In the genomic region with DNA sequence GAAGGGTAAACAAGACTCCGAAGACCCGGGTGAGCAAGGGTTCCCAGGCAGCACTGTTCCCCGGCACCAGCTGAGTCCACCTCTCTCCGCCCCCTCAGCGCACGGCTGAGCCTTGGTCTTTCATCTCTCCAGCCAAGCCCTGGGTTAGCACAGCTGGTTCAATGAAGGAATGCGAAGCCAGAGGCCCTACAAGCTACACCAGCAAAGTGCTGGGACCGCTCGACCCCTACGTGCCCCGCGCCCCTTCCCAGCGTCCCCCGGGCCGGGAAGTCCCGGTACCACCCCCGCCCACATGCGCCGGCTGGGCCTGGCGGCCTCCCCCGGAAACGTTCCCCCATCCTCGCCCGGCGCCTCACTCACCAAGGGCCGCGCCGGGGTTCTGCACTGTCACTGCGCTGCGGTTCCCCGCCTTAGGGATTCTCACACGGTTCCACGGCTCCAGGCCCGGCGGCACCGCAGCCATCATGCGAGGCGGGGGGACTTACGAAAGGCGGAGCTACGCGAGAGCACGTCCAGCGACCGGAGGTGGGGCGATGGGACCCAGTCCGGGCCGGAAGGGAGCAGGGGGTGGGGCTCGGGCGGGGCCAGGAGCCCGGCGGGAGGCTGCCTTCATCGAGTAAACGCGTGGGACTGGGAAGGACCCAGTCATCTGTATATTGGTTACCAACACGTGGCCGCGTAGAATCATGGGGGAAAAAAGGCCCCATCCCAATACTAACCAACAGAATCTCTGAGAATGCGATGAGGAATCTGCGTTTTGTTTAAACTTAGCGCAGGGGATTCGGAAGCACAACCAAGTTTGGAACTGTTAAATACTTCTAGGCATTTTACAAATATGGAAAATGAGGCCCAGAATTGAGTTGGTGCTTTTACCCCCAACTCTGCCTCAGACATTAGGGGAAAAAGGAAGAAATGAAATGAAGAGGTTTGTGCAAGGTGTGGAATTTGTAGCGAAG, we compare ENCODE assay signal across 1 cellular context.
TF ChIP-seq lines count a peak whose summit lies in the region.

No MANE protein-coding gene starts in this region.

TF ChIP-seq in HepG2, 621 proteins besides CTCF, POLR2A, EP300 and RAD21 (continued from another document and continues in another):
- TF ChIP-seq, protein P1, sequence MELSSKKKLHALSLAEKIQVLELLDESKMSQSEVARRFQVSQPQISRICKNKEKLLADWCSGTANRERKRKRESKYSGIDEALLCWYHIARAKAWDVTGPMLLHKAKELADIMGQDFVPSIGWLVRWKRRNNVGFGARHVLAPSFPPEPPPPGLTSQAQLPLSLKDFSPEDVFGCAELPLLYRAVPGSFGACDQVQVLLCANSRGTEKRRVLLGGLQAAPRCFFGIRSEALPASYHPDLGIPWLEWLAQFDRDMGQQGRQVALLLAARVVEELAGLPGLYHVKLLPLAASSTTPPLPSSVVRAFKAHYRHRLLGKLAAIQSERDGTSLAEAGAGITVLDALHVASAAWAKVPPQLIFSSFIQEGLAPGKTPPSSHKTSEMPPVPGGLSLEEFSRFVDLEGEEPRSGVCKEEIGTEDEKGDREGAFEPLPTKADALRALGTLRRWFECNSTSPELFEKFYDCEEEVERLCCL (CRISPR knock-in tag; IDR thresholded peaks at IDR 0.05; ENCODE audit: borderline replicate concordance): peak; percentile 90
- TF ChIP-seq YEATS2 (CRISPR knock-in tag; IDR thresholded peaks at IDR 0.05; ENCODE audit: borderline replicate concordance) (peak; percentile 91), IRF2 (CRISPR knock-in tag; IDR thresholded peaks at IDR 0.05) (0 out of 2 replicates have a peak, but pooled peaks have one; percentile 64), MAF1 (CRISPR knock-in tag; IDR thresholded peaks at IDR 0.05; ENCODE audit: borderline replicate concordance) (peak; percentile 77; the same call in 1 of the 2 replicates), BRD4 (CRISPR knock-in tag; IDR thresholded peaks at IDR 0.05) (0 out of 2 replicates have a peak, but pooled peaks have one; percentile 28), PHF8 (CRISPR knock-in tag; IDR thresholded peaks at IDR 0.05) (peak; percentile 97), ZNF354B (CRISPR knock-in tag; IDR thresholded peaks at IDR 0.05) (peak; percentile 45; the same call in 1 of the 2 replicates), TCF12 (IDR thresholded peaks at IDR 0.05) (no peak), TCF12 (CRISPR knock-in tag; IDR thresholded peaks at IDR 0.05) (0 out of 2 replicates have a peak, but pooled peaks have one; percentile 45), CAMTA2 (CRISPR knock-in tag; IDR thresholded peaks at IDR 0.05; ENCODE audit: borderline replicate concordance) (0 out of 2 replicates have a peak, but pooled peaks have one; percentile 65), ZNF33B (CRISPR knock-in tag; IDR thresholded peaks at IDR 0.05) (peak; percentile 74; the same call in 1 of the 2 replicates), SOX13 (IDR thresholded peaks at IDR 0.05) (no peak), SOX13 (CRISPR knock-in tag; conservative IDR thresholded peaks at IDR 0.05 in 1 of 2, IDR thresholded peaks at IDR 0.05 in 1 of 2) (0 out of 4 replicates have a peak, but pooled peaks of 1 of the 2 experiments have one; percentile 34), RBFOX2 (IDR thresholded peaks at IDR 0.05; ENCODE audit: low read depth, low read length) (peak; percentile 97), NR2C2 (CRISPR knock-in tag; IDR thresholded peaks at IDR 0.05; ENCODE audit: borderline replicate concordance) (peak; percentile 97), NONO (IDR thresholded peaks at IDR 0.05) (no peak), NONO (CRISPR knock-in tag; conservative IDR thresholded peaks at IDR 0.05) (peak; percentile 97), MLLT10 (CRISPR knock-in tag; IDR thresholded peaks at IDR 0.05) (no peak), ZNF543 (CRISPR knock-in tag; IDR thresholded peaks at IDR 0.05) (peak; percentile 83), GATA4 (IDR thresholded peaks at IDR 0.05; ENCODE audit: borderline replicate concordance, low read depth) (peak; percentile 33; the same call in 1 of the 2 replicates), HCFC1 (IDR thresholded peaks at IDR 0.05; ENCODE audit: low read depth, low read length) (no peak), ETV6 (CRISPR knock-in tag; conservative IDR thresholded peaks at IDR 0.05) (0 out of 2 replicates have a peak, but pooled peaks have one; percentile 45), TBX2 (CRISPR knock-in tag; IDR thresholded peaks at IDR 0.05; ENCODE audit: borderline replicate concordance) (peak; percentile 88), ZNF274 (CRISPR knock-in tag; IDR thresholded peaks at IDR 0.05) (peak; percentile 88), HOXA7 (CRISPR knock-in tag; IDR thresholded peaks at IDR 0.05) (peak; percentile 88; the same call in 1 of the 2 replicates), ZNF556 (CRISPR knock-in tag; IDR thresholded peaks at IDR 0.05; ENCODE audit: borderline replicate concordance) (peak; percentile 93), NR2F1 (CRISPR knock-in tag; IDR thresholded peaks at IDR 0.05) (peak in 1 of 2 experiments; percentile 29; a peak in 1 of 4 replicates), EZH2 (conservative IDR thresholded peaks at IDR 0.05; ENCODE audit: low read depth, low read length) (no peak), ZNF468 (CRISPR knock-in tag; IDR thresholded peaks at IDR 0.05) (no peak), ERF (CRISPR knock-in tag; IDR thresholded peaks at IDR 0.05) (peak; percentile 18; the same call in 1 of the 2 replicates)
- TF ChIP-seq, protein P2, sequence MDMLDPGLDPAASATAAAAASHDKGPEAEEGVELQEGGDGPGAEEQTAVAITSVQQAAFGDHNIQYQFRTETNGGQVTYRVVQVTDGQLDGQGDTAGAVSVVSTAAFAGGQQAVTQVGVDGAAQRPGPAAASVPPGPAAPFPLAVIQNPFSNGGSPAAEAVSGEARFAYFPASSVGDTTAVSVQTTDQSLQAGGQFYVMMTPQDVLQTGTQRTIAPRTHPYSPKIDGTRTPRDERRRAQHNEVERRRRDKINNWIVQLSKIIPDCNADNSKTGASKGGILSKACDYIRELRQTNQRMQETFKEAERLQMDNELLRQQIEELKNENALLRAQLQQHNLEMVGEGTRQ (IDR thresholded peaks at IDR 0.05; ENCODE audit: low read depth, low read length): no peak
- TF ChIP-seq, protein P2 (CRISPR knock-in tag; IDR thresholded peaks at IDR 0.05; ENCODE audit: borderline replicate concordance): 0 out of 2 replicates have a peak, but pooled peaks have one; percentile 6
- TF ChIP-seq, protein P3, sequence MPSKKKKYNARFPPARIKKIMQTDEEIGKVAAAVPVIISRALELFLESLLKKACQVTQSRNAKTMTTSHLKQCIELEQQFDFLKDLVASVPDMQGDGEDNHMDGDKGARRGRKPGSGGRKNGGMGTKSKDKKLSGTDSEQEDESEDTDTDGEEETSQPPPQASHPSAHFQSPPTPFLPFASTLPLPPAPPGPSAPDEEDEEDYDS (CRISPR knock-in tag; IDR thresholded peaks at IDR 0.05): peak; percentile 71
- TF ChIP-seq, protein P4, sequence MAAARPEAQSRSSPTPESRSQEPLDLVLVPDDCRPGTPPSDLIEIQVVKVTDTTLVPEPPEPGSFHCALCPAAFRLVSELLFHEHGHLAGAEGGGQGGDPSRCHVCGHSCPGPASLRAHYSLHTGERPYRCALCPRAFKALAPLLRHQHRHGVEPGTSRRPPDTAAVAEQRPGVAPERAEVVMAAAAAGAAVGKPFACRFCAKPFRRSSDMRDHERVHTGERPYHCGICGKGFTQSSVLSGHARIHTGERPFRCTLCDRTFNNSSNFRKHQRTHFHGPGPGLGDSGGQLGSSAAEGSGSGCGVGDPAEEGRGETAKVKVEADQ (CRISPR knock-in tag; IDR thresholded peaks at IDR 0.05; ENCODE audit: borderline replicate concordance): peak; percentile 68; the same call in 1 of the 2 replicates
- TF ChIP-seq, protein P5, sequence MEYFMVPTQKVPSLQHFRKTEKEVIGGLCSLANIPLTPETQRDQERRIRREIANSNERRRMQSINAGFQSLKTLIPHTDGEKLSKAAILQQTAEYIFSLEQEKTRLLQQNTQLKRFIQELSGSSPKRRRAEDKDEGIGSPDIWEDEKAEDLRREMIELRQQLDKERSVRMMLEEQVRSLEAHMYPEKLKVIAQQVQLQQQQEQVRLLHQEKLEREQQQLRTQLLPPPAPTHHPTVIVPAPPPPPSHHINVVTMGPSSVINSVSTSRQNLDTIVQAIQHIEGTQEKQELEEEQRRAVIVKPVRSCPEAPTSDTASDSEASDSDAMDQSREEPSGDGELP (IDR thresholded peaks at IDR 0.05; ENCODE audit: borderline replicate concordance, low read depth): peak; percentile 89; the same call in 1 of the 2 replicates
- TF ChIP-seq, protein P6, sequence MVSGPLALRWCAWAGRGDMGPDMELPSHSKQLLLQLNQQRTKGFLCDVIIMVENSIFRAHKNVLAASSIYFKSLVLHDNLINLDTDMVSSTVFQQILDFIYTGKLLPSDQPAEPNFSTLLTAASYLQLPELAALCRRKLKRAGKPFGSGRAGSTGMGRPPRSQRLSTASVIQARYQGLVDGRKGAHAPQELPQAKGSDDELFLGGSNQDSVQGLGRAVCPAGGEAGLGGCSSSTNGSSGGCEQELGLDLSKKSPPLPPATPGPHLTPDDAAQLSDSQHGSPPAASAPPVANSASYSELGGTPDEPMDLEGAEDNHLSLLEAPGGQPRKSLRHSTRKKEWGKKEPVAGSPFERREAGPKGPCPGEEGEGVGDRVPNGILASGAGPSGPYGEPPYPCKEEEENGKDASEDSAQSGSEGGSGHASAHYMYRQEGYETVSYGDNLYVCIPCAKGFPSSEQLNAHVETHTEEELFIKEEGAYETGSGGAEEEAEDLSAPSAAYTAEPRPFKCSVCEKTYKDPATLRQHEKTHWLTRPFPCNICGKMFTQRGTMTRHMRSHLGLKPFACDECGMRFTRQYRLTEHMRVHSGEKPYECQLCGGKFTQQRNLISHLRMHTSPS (CRISPR knock-in tag; IDR thresholded peaks at IDR 0.05; ENCODE audit: low read depth): no peak
- TF ChIP-seq, protein P7, sequence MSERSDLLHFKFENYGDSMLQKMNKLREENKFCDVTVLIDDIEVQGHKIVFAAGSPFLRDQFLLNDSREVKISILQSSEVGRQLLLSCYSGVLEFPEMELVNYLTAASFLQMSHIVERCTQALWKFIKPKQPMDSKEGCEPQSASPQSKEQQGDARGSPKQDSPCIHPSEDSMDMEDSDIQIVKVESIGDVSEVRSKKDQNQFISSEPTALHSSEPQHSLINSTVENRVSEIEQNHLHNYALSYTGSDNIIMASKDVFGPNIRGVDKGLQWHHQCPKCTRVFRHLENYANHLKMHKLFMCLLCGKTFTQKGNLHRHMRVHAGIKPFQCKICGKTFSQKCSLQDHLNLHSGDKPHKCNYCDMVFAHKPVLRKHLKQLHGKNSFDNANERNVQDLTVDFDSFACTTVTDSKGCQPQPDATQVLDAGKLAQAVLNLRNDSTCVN (CRISPR knock-in tag; IDR thresholded peaks at IDR 0.05; ENCODE audit: borderline replicate concordance): peak; percentile 65
- TF ChIP-seq, protein P8, sequence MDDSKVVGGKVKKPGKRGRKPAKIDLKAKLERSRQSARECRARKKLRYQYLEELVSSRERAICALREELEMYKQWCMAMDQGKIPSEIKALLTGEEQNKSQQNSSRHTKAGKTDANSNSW (CRISPR knock-in tag; IDR thresholded peaks at IDR 0.05; ENCODE audit: borderline replicate concordance): 0 out of 2 replicates have a peak, but pooled peaks have one; percentile 56
- TF ChIP-seq, protein P9, sequence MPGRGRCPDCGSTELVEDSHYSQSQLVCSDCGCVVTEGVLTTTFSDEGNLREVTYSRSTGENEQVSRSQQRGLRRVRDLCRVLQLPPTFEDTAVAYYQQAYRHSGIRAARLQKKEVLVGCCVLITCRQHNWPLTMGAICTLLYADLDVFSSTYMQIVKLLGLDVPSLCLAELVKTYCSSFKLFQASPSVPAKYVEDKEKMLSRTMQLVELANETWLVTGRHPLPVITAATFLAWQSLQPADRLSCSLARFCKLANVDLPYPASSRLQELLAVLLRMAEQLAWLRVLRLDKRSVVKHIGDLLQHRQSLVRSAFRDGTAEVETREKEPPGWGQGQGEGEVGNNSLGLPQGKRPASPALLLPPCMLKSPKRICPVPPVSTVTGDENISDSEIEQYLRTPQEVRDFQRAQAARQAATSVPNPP (CRISPR knock-in tag; IDR thresholded peaks at IDR 0.05): 0 out of 2 replicates have a peak, but pooled peaks have one; percentile 57
- TF ChIP-seq, protein P10, sequence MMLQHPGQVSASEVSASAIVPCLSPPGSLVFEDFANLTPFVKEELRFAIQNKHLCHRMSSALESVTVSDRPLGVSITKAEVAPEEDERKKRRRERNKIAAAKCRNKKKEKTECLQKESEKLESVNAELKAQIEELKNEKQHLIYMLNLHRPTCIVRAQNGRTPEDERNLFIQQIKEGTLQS (CRISPR knock-in tag; IDR thresholded peaks at IDR 0.05): no peak
- TF ChIP-seq, protein P11, sequence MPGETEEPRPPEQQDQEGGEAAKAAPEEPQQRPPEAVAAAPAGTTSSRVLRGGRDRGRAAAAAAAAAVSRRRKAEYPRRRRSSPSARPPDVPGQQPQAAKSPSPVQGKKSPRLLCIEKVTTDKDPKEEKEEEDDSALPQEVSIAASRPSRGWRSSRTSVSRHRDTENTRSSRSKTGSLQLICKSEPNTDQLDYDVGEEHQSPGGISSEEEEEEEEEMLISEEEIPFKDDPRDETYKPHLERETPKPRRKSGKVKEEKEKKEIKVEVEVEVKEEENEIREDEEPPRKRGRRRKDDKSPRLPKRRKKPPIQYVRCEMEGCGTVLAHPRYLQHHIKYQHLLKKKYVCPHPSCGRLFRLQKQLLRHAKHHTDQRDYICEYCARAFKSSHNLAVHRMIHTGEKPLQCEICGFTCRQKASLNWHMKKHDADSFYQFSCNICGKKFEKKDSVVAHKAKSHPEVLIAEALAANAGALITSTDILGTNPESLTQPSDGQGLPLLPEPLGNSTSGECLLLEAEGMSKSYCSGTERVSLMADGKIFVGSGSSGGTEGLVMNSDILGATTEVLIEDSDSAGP (CRISPR knock-in tag; IDR thresholded peaks at IDR 0.05; ENCODE audit: borderline replicate concordance): peak; percentile 92
- TF ChIP-seq, protein P12, sequence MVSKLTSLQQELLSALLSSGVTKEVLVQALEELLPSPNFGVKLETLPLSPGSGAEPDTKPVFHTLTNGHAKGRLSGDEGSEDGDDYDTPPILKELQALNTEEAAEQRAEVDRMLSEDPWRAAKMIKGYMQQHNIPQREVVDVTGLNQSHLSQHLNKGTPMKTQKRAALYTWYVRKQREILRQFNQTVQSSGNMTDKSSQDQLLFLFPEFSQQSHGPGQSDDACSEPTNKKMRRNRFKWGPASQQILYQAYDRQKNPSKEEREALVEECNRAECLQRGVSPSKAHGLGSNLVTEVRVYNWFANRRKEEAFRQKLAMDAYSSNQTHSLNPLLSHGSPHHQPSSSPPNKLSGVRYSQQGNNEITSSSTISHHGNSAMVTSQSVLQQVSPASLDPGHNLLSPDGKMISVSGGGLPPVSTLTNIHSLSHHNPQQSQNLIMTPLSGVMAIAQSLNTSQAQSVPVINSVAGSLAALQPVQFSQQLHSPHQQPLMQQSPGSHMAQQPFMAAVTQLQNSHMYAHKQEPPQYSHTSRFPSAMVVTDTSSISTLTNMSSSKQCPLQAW (CRISPR knock-in tag; IDR thresholded peaks at IDR 0.05): peak; percentile 81
